ENCODE assay signal across 8 cellular contexts in the genomic region with DNA sequence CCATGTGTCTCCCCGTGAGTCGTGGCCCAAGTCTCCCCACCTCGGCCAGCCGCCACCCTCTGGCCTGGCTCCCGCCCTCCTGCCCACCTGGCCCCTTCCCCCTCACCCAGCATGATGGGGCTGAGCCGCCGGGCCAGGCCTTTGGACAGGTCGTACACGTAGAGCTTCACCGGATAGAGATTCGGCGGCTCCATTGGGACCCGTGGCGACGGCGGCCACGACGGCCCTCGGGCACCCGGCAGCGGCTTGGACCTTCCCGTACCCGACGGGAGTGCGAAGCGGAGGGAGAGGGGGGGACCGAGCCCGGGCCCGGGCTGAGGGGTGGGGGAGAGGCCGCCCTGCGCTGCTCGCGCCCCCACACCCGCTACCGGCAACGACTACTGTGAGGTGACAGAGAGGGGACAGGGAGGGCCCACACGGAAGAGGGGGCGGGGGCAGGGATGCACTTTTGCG. TPM values are rescaled to one million over a fixed set of nuclear protein-coding genes. Genes with fewer than 3 reads are reported as not detected.
DNase-seq lines count a peak whose midpoint lies in the region; ATAC-seq and TF ChIP-seq lines count a peak whose summit lies in the region.

A gene (minus strand): TSS at position 398 of the 453 bp plus-strand sequence. CDS start 204 bp downstream, at position 194.

- H3K4ac ChIP-seq in trophoblast cell (ENCODE audit: low read depth, low read length) = peak within 1 kb of the TSS; percentile 68

- no peaks in the 10 kb centered on the region for H3K27me3 ChIP-seq in BLaER1 treated with 17β-estradiol and CSF1 and Interleukin-3, amounts not matched to agents 10 nM and 100 nM
- no peaks in the 10 kb centered on the region for H3K27me3 ChIP-seq in trophoblast cell (ENCODE audit: insufficient read depth, low read length)

- peak; percentile 94 for TF ChIP-seq POLR2A in GM19193 (IDR thresholded peaks at IDR 0.05; ENCODE audit: extremely low read depth, insufficient read depth, insufficient read length)

- H3K27me3 Mint-ChIP-seq in WTC11 (ENCODE audit: low read depth) (no peaks in the 10 kb centered on the region; the same call in 1 of the 2 replicates), glutamatergic neuron (ENCODE audit: unreplicated experiment) (peaks cover 3% of the 10 kb centered on the region)

- H2BK120ac ChIP-seq in trophoblast cell (ENCODE audit: insufficient read depth, low read length, poor library complexity) = peak within 1 kb of the TSS; percentile 18

- TF ChIP-seq CTCF in WTC11 (IDR thresholded peaks at IDR 0.05) (no peak), glutamatergic neuron (IDR thresholded peaks at IDR 0.05; ENCODE audit: partially characterized antibody, unreplicated experiment) (no peak)

- peak within 1 kb of the TSS; percentile 59 for H4K12ac ChIP-seq in trophoblast cell (ENCODE audit: low read depth, low read length)

- peak; percentile 18 for ATAC-seq in HG03378 (IDR thresholded peaks at IDR 0.05; ENCODE audit: unreplicated experiment)
- ATAC-seq in WTC11 = peak; percentile 58

- peaks cover 22 to 40% (median 33%) of the 10 kb centered on the region in 10 experiments for H3K4me1 ChIP-seq in BLaER1 treated with 17β-estradiol and CSF1 and Interleukin-3, amounts not matched to agents 10 nM and 100 nM
- H3K4me1 ChIP-seq in trophoblast cell (ENCODE audit: control insufficient read depth in 1 of 2, insufficient read depth in 2 of 2, low read length in 2 of 2) = peaks cover 2 to 5% of the 10 kb centered on the region in 2 experiments

- peaks cover 9% of the 10 kb centered on the region for H3K79me1 ChIP-seq in trophoblast cell (ENCODE audit: low read length)

- POLR2A ChIA-PET in WTC11 (lab: Charles Lee) = interaction anchor here (1.0 to 2.0 kb wide), 10 partner anchors 9 to 240 kb away, joined by 3 to 12 read pairs (median 4); a partner anchor contains a TSS

- H4K91ac ChIP-seq in trophoblast cell (ENCODE audit: low read depth, low read length) = peak within 1 kb of the TSS; percentile 64

- peak within 1 kb of the TSS; percentile 94 for H3K4me3 Mint-ChIP-seq in WTC11
- peak within 1 kb of the TSS; percentile 98 for H3K4me3 Mint-ChIP-seq in glutamatergic neuron (ENCODE audit: unreplicated experiment)

- peak within 1 kb of the TSS; percentile 93 to 99 (median 97) for H3K4me2 ChIP-seq in BLaER1 treated with 17β-estradiol and CSF1 and Interleukin-3, amounts not matched to agents 10 nM and 100 nM
- H3K4me2 ChIP-seq in trophoblast cell (ENCODE audit: low read length) = peak within 1 kb of the TSS; percentile 79

- H4K8ac ChIP-seq in trophoblast cell (ENCODE audit: low read depth, low read length) = peak within 1 kb of the TSS; percentile 83

- peak within 1 kb of the TSS; percentile 99 for H3K27ac Mint-ChIP-seq in WTC11
- H3K27ac Mint-ChIP-seq in glutamatergic neuron (ENCODE audit: unreplicated experiment) = peak within 1 kb of the TSS; percentile 92

- peaks cover 30 to 40% (median 38%) of the 10 kb centered on the region in 11 experiments for H3K36me3 ChIP-seq in BLaER1 treated with 17β-estradiol and CSF1 and Interleukin-3, amounts not matched to agents 10 nM and 100 nM
- peaks cover 19 to 22% of the 10 kb centered on the region in 2 experiments for H3K36me3 ChIP-seq in trophoblast cell (ENCODE audit: control insufficient read depth in 1 of 2, insufficient read depth in 2 of 2, low read length in 2 of 2)

- peak within 1 kb of the TSS; percentile 69 for H2AK5ac ChIP-seq in trophoblast cell (ENCODE audit: low read length)

- peak within 1 kb of the TSS; percentile 75 to 92 (median 86) for H3K4me3 ChIP-seq in BLaER1 treated with 17β-estradiol and CSF1 and Interleukin-3, amounts not matched to agents 10 nM and 100 nM
- H3K4me3 ChIP-seq in trophoblast cell (ENCODE audit: low read depth, low read length) = peak within 1 kb of the TSS; percentile 92

- peak within 1 kb of the TSS; percentile 61 for H3K18ac ChIP-seq in trophoblast cell (ENCODE audit: low read length)

- no peak within 1 kb of the TSS for H2BK12ac ChIP-seq in trophoblast cell (ENCODE audit: low read length)

- peak within 1 kb of the TSS; percentile 91 to 98 (median 94) for H3K9ac ChIP-seq in BLaER1 treated with 17β-estradiol and CSF1 and Interleukin-3, amounts not matched to agents 10 nM and 100 nM
- H3K9ac ChIP-seq in trophoblast cell (ENCODE audit: low read length) = peak within 1 kb of the TSS; percentile 86

- no peak within 1 kb of the TSS for H3K23ac ChIP-seq in trophoblast cell (ENCODE audit: low read length)

- no peaks in the 10 kb centered on the region for H3K9me3 ChIP-seq in BLaER1 treated with 17β-estradiol and CSF1 and Interleukin-3, amounts not matched to agents 10 nM and 100 nM (replicated peaks in 1 of 11)
- no peaks in the 10 kb centered on the region for H3K9me3 ChIP-seq in trophoblast cell (ENCODE audit: insufficient read depth, low read depth, low read length)

- H2BK5ac ChIP-seq in trophoblast cell (ENCODE audit: low read depth, low read length, poor library complexity) = peak within 1 kb of the TSS; percentile 10

- peaks cover 13 to 92% (median 75%) of the 10 kb centered on the region in 11 experiments; a peak in 20 of 22 replicates for H4K20me1 ChIP-seq in BLaER1 treated with 17β-estradiol and CSF1 and Interleukin-3, amounts not matched to agents 10 nM and 100 nM

- peak within 1 kb of the TSS; percentile 48 for H2AFZ ChIP-seq in trophoblast cell (ENCODE audit: insufficient read depth, low read length, poor library complexity)

- H3K14ac ChIP-seq in trophoblast cell (ENCODE audit: low read length) = peak within 1 kb of the TSS; percentile 71

- DNase-seq in WTC11 (ENCODE audit: low spot score) (no peak), glutamatergic neuron (no peak), trophoblast cell (peak; percentile 20 to 35), GF-D8 (lab: John Stamatoyannopoulos, UW) (no peak), SIG-M5 (lab: John Stamatoyannopoulos, UW) (no peak)

- H3K36me3 Mint-ChIP-seq in WTC11 (peaks cover 28% of the 10 kb centered on the region), glutamatergic neuron (ENCODE audit: unreplicated experiment) (no peaks in the 10 kb centered on the region)

- peaks cover 20% of the 10 kb centered on the region for H3K4me1 Mint-ChIP-seq in WTC11
- peaks cover 9% of the 10 kb centered on the region for H3K4me1 Mint-ChIP-seq in glutamatergic neuron (ENCODE audit: low read depth, unreplicated experiment)

- H3K79me2 ChIP-seq in trophoblast cell (ENCODE audit: control insufficient read depth, insufficient read depth, low read length, poor library complexity) = peaks cover 7% of the 10 kb centered on the region

- H3K27ac ChIP-seq in BLaER1 treated with 17β-estradiol and CSF1 and Interleukin-3, amounts not matched to agents 10 nM and 100 nM = peak within 1 kb of the TSS; percentile 86 to 97 (median 92)
- peak within 1 kb of the TSS; percentile 64 for H3K27ac ChIP-seq in trophoblast cell (ENCODE audit: low read depth, low read length)

- H3K9me3 Mint-ChIP-seq in WTC11 (no peaks in the 10 kb centered on the region), glutamatergic neuron (ENCODE audit: unreplicated experiment) (peaks cover 4% of the 10 kb centered on the region)

- CTCF ChIA-PET in WTC11 (lab: Charles Lee) = interaction anchor here (0.8 to 7.1 kb wide), 13 partner anchors 19 to 239 kb away, joined by 3 to 45 read pairs (median 5); a partner anchor contains a TSS

- WGBS in trophoblast cell (ENCODE audit: extremely low coverage, insufficient coverage, insufficient read length) = no CpG with 5 or more reads among the region's 39 CpGs

TF ChIP-seq in WTC11, 78 proteins besides CTCF, POLR2A, EP300 and RAD21 (continues in another document):
- TF ChIP-seq GABPB1 (CRISPR knock-in tag; IDR thresholded peaks at IDR 0.05) (no peak; the same call in none of the 2 replicates), ZNF121 (CRISPR knock-in tag; IDR thresholded peaks at IDR 0.05) (no peak), RORB (CRISPR knock-in tag; IDR thresholded peaks at IDR 0.05) (no peak), ZNF138 (CRISPR knock-in tag; conservative IDR thresholded peaks at IDR 0.05) (no peak; the same call in 1 of the 2 replicates), SP1 (CRISPR knock-in tag; conservative IDR thresholded peaks at IDR 0.05) (no peak), TCF7 (CRISPR knock-in tag; IDR thresholded peaks at IDR 0.05; ENCODE audit: low read depth) (0 out of 2 replicates have a peak, but pooled peaks have one; percentile 54), KAT7 (CRISPR knock-in tag; IDR thresholded peaks at IDR 0.05; ENCODE audit: borderline replicate concordance) (no peak)
- TF ChIP-seq, protein P1, sequence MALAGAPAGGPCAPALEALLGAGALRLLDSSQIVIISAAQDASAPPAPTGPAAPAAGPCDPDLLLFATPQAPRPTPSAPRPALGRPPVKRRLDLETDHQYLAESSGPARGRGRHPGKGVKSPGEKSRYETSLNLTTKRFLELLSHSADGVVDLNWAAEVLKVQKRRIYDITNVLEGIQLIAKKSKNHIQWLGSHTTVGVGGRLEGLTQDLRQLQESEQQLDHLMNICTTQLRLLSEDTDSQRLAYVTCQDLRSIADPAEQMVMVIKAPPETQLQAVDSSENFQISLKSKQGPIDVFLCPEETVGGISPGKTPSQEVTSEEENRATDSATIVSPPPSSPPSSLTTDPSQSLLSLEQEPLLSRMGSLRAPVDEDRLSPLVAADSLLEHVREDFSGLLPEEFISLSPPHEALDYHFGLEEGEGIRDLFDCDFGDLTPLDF (CRISPR knock-in tag; IDR thresholded peaks at IDR 0.05) = no peak
- TF ChIP-seq, protein P2, sequence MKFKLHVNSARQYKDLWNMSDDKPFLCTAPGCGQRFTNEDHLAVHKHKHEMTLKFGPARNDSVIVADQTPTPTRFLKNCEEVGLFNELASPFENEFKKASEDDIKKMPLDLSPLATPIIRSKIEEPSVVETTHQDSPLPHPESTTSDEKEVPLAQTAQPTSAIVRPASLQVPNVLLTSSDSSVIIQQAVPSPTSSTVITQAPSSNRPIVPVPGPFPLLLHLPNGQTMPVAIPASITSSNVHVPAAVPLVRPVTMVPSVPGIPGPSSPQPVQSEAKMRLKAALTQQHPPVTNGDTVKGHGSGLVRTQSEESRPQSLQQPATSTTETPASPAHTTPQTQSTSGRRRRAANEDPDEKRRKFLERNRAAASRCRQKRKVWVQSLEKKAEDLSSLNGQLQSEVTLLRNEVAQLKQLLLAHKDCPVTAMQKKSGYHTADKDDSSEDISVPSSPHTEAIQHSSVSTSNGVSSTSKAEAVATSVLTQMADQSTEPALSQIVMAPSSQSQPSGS (CRISPR knock-in tag; IDR thresholded peaks at IDR 0.05; ENCODE audit: borderline replicate concordance, low read depth) = no peak

RNA-seq across cellular contexts. Expression of the gene that starts here (rescaled TPM):
- total RNA-seq in WTC11 (2021) (30.3 to 32.2 TPM (median 30.4 TPM) in 3 replicates), glutamatergic neuron (ENCODE audit: unreplicated experiment) (34.5 TPM)
- 15.8 and 17.3 TPM in 2 replicates for polyA plus RNA-seq in trophoblast cell (2013)

Comparison
In these comparisons a context has a peak if more than half of its experiments do, and no peak if none do; other contexts are left out.
1. DNase-seq: peak in trophoblast cell (2 of 2); none in WTC11 (single experiment), glutamatergic neuron (single experiment), GF-D8 (single experiment) and SIG-M5 (single experiment).